In the genomic region with DNA sequence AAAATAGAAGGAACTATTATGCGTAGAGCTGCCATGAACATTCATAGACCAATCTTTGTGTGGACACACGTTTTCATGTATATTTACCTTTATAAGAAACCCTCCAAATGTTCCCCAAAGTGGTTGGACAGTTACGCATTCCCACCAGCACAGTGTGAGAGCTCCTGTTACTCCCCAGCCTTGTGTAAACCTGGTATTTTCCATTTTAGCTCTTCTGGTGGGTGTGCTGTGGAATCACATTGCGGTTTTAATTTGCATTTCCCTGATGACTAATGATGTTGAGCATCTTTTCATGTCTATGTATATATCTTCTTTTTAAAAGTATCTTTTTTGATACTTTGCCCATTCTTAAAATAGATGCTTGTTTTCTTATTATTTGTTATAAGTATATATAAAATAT, we compare ENCODE assay signal across 18 cellular contexts. TPM values are rescaled to one million over a fixed set of nuclear protein-coding genes. Genes with fewer than 3 reads are reported as not detected.
DNase-seq lines count a peak whose midpoint lies in the region; ATAC-seq and TF ChIP-seq lines count a peak whose summit lies in the region.
"Had no signal": no experiment of that assay in that cellular context is flagged by ENCODE, and none has a peak within 500 bp of the region (broad histone marks: within the 10 kb centered on the region; RNA-seq: fewer than 3 reads in every experiment).

No MANE protein-coding gene starts in this region.

- H3K9me3 Mint-ChIP-seq in activated B cell treated with CpG ODN at 0.5 μM for 24 hours, result peaks cover 7% of the 10 kb centered on the region

- DNase-seq in Daoy (ENCODE audit: low read depth) (peak; percentile 58), activated B cell treated with CpG ODN at 0.5 μM for 24 hours (no peak), fibroblast of mammary gland (ENCODE audit: low read depth) (peak; percentile 47), D341Med (ENCODE audit: low spot score) (no peak), ecto neural progenitor cell (ENCODE audit: low spot score) (no peak), NCI-H748 treated with DMSO at 0.1 percent for 48 hours (lab: John Stamatoyannopoulos, UW) (no peak)
- DNase-seq: activated CD8-positive, alpha-beta memory T cell treated with anti-CD3 and anti-CD28 coated beads for 24 hours; effector CD8-positive, alpha-beta T cell; NCI-H1417; NCI-H524; T1000; testis had no signal

- no peak overlapping the region for H3K4me3 ChIP-seq in fibroblast of mammary gland (ENCODE audit: control insufficient read depth, low read depth, low read length)
- H3K4me3 ChIP-seq: ascending aorta, testis had no signal

- no peak overlapping the region for H3K27ac Mint-ChIP-seq in activated B cell treated with CpG ODN at 0.5 μM for 24 hours
- H3K27ac Mint-ChIP-seq: memory B cell had no signal

- TF ChIP-seq CTCF in activated B cell treated with CpG ODN at 0.5 μM for 24 hours (IDR thresholded peaks at IDR 0.05) (no peak), fibroblast of mammary gland (conservative IDR thresholded peaks at IDR 0.05; ENCODE audit: control insufficient read depth, insufficient read depth, low read depth, low read length) (no peak)

- peaks cover 20% of the 10 kb centered on the region for H3K4me1 Mint-ChIP-seq in activated B cell treated with CpG ODN at 0.5 μM for 24 hours

- CTCF ChIA-PET in activated B cell treated with CpG ODN at 0.5 μM for 24 hours (lab: Charles Lee), result no interaction called here

- no peaks in the 10 kb centered on the region for H3K36me3 Mint-ChIP-seq in activated B cell treated with CpG ODN at 0.5 μM for 24 hours (ENCODE audit: low read depth)
- H3K36me3 Mint-ChIP-seq: memory B cell had no signal

- no peak overlapping the region for H3K4me3 Mint-ChIP-seq in activated B cell treated with CpG ODN at 0.5 μM for 24 hours
- H3K4me3 Mint-ChIP-seq: memory B cell had no signal

- peaks cover 4% of the 10 kb centered on the region for H3K27me3 Mint-ChIP-seq in activated B cell treated with CpG ODN at 0.5 μM for 24 hours

- POLR2A ChIA-PET in activated B cell treated with CpG ODN at 0.5 μM for 24 hours (lab: Charles Lee), result interaction anchor here (0.5 kb wide), 1 partner anchor 284 kb away, joined by 12 read pairs; no protein-coding TSS in a partner anchor

- ATAC-seq in GM18868 (IDR thresholded peaks at IDR 0.05; ENCODE audit: unreplicated experiment) (peak; percentile 49), activated B cell treated with CpG ODN at 0.5 μM for 24 hours (ENCODE audit: low read depth) (peak; percentile 42), GM21381 (IDR thresholded peaks at IDR 0.05; ENCODE audit: unreplicated experiment) (no peak)
- ATAC-seq: foreskin keratinocyte had no signal

- intact Hi-C loops in activated B cell treated with CpG ODN at 0.5 μM for 24 hours (cut with micrococcal nuclease), result loop anchor here (2.0 kb wide), 1 partner anchor 14 kb away; no protein-coding TSS in a partner anchor

RNA-seq across cellular contexts. Expression of a gene that starts 3.2 kb away (rescaled TPM):
- total RNA-seq in Daoy (2014; rRNA removed; shearing (Covaris generic)), result 0.18 TPM in 1 of 2 replicates, not detected in the other
- total RNA-seq in activated B cell treated with CpG ODN at 0.5 μM for 24 hours, result 0.20 TPM in 1 of 2 replicates, not detected in the other
- total RNA-seq: foreskin keratinocyte had no signal

RNA-seq across cellular contexts. Expression of a gene that starts 4.7 kb away (rescaled TPM):
- 8.7 TPM in 1 of 2 replicates, not detected in the other for total RNA-seq in Daoy (2014; rRNA removed; shearing (Covaris generic))
- 0.22 TPM in 1 of 2 replicates, not detected in the other for total RNA-seq in activated B cell treated with CpG ODN at 0.5 μM for 24 hours
- total RNA-seq: ascending aorta, foreskin keratinocyte, skeletal muscle tissue had no signal

RNA-seq across cellular contexts. Expression of a gene that starts 34.2 kb away (rescaled TPM):
- total RNA-seq in Daoy (2014; rRNA removed; shearing (Covaris generic)), result not detected in 2 replicates
- not detected in 2 replicates for total RNA-seq in activated B cell treated with CpG ODN at 0.5 μM for 24 hours
- total RNA-seq: ascending aorta, foreskin keratinocyte, skeletal muscle tissue, testis had no signal

RNA-seq across cellular contexts. Expression of a gene that starts 49.7 kb away (rescaled TPM):
- not detected in 2 replicates for total RNA-seq in Daoy (2014; rRNA removed; shearing (Covaris generic))
- total RNA-seq in activated B cell treated with CpG ODN at 0.5 μM for 24 hours, result not detected in 2 replicates
- total RNA-seq: ascending aorta, foreskin keratinocyte, skeletal muscle tissue, testis had no signal

Comparison
In these comparisons a context has a peak if more than half of its experiments do, and no peak if none do; other contexts are left out.
1. DNase-seq: peak in Daoy (single experiment) and fibroblast of mammary gland (single experiment); none in activated B cell treated with CpG ODN at 0.5 μM for 24 hours (single experiment), D341Med (single experiment), ecto neural progenitor cell (single experiment) and NCI-H748 treated with DMSO at 0.1 percent for 48 hours (single experiment).